ENCODE assay signal across 4 cellular contexts in genomic region chr19:35654828-35655227, GRCh38. TPM values are rescaled to one million over a fixed set of nuclear protein-coding genes. Genes with fewer than 3 reads are reported as not detected.
"Had no signal": no experiment of that assay in that cellular context is flagged by ENCODE, and none has a peak within 500 bp of the region (broad histone marks: within the 10 kb centered on the region; RNA-seq: fewer than 3 reads in every experiment).

No MANE protein-coding gene starts in this region.

RNA-seq across cellular contexts. Expression of gene UPK1A, which starts 11.5 kb away (rescaled TPM):
- total RNA-seq: GM23248, H4, HT-29 had no signal
- polyA plus RNA-seq: GM23248, IgD-negative memory B cell had no signal

RNA-seq across cellular contexts. Expression of gene ETV2, which starts 13.3 kb away (rescaled TPM):
- total RNA-seq: GM23248 had no signal
